In genomic region chr6:155491421-155491820, GRCh38 we compare ENCODE assay signal across 1 cellular context.
TF ChIP-seq lines count a peak whose summit lies in the region.

No MANE protein-coding gene starts in this region.

TF ChIP-seq in HepG2, 621 proteins besides CTCF, POLR2A, EP300 and RAD21 (continued from another document and continues in another):
- TF ChIP-seq ONECUT2 (CRISPR knock-in tag; IDR thresholded peaks at IDR 0.05) (no peak), THYN1 (CRISPR knock-in tag; IDR thresholded peaks at IDR 0.05; ENCODE audit: borderline replicate concordance, low read depth) (no peak), ZNF441 (CRISPR knock-in tag; IDR thresholded peaks at IDR 0.05; ENCODE audit: borderline replicate concordance) (no peak), ZNF205 (CRISPR knock-in tag; IDR thresholded peaks at IDR 0.05) (no peak), ZNF263 (CRISPR knock-in tag; IDR thresholded peaks at IDR 0.05) (no peak), ZNF570 (CRISPR knock-in tag; IDR thresholded peaks at IDR 0.05; ENCODE audit: borderline replicate concordance) (no peak), ZNF136 (CRISPR knock-in tag; IDR thresholded peaks at IDR 0.05; ENCODE audit: low read depth) (no peak), ZSCAN9 (CRISPR knock-in tag; IDR thresholded peaks at IDR 0.05; ENCODE audit: borderline replicate concordance) (no peak), LRRFIP1 (CRISPR knock-in tag; conservative IDR thresholded peaks at IDR 0.05) (no peak), SALL1 (CRISPR knock-in tag; IDR thresholded peaks at IDR 0.05) (no peak), ZBTB8A (CRISPR knock-in tag; IDR thresholded peaks at IDR 0.05; ENCODE audit: borderline replicate concordance, low read depth) (no peak), NR3C1 (CRISPR knock-in tag; IDR thresholded peaks at IDR 0.05) (no peak), TBX3 (IDR thresholded peaks at IDR 0.05; ENCODE audit: borderline replicate concordance) (peak; percentile 12; the same call in 1 of the 2 replicates), POLR2G (IDR thresholded peaks at IDR 0.05; ENCODE audit: low read depth, low read length) (no peak), ZNF501 (CRISPR knock-in tag; IDR thresholded peaks at IDR 0.05) (no peak), SIN3A (IDR thresholded peaks at IDR 0.05; ENCODE audit: borderline replicate concordance, low read depth, low read length) (no peak), ZNF75D (CRISPR knock-in tag; IDR thresholded peaks at IDR 0.05; ENCODE audit: borderline replicate concordance) (no peak), ZNF224 (CRISPR knock-in tag; IDR thresholded peaks at IDR 0.05) (no peak), TCF7 (IDR thresholded peaks at IDR 0.05; ENCODE audit: low read depth) (peak; percentile 73), SIX4 (CRISPR knock-in tag; IDR thresholded peaks at IDR 0.05) (no peak), ZNF629 (CRISPR knock-in tag; conservative IDR thresholded peaks at IDR 0.05) (no peak), HDAC1 (CRISPR knock-in tag; IDR thresholded peaks at IDR 0.05) (no peak), EHMT2 (IDR thresholded peaks at IDR 0.05; ENCODE audit: borderline replicate concordance, low read depth, low read length) (no peak)
- TF ChIP-seq, protein P1, sequence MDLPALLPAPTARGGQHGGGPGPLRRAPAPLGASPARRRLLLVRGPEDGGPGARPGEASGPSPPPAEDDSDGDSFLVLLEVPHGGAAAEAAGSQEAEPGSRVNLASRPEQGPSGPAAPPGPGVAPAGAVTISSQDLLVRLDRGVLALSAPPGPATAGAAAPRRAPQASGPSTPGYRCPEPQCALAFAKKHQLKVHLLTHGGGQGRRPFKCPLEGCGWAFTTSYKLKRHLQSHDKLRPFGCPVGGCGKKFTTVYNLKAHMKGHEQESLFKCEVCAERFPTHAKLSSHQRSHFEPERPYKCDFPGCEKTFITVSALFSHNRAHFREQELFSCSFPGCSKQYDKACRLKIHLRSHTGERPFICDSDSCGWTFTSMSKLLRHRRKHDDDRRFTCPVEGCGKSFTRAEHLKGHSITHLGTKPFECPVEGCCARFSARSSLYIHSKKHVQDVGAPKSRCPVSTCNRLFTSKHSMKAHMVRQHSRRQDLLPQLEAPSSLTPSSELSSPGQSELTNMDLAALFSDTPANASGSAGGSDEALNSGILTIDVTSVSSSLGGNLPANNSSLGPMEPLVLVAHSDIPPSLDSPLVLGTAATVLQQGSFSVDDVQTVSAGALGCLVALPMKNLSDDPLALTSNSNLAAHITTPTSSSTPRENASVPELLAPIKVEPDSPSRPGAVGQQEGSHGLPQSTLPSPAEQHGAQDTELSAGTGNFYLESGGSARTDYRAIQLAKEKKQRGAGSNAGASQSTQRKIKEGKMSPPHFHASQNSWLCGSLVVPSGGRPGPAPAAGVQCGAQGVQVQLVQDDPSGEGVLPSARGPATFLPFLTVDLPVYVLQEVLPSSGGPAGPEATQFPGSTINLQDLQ (CRISPR knock-in tag; IDR thresholded peaks at IDR 0.05), result no peak
- TF ChIP-seq, protein P2, sequence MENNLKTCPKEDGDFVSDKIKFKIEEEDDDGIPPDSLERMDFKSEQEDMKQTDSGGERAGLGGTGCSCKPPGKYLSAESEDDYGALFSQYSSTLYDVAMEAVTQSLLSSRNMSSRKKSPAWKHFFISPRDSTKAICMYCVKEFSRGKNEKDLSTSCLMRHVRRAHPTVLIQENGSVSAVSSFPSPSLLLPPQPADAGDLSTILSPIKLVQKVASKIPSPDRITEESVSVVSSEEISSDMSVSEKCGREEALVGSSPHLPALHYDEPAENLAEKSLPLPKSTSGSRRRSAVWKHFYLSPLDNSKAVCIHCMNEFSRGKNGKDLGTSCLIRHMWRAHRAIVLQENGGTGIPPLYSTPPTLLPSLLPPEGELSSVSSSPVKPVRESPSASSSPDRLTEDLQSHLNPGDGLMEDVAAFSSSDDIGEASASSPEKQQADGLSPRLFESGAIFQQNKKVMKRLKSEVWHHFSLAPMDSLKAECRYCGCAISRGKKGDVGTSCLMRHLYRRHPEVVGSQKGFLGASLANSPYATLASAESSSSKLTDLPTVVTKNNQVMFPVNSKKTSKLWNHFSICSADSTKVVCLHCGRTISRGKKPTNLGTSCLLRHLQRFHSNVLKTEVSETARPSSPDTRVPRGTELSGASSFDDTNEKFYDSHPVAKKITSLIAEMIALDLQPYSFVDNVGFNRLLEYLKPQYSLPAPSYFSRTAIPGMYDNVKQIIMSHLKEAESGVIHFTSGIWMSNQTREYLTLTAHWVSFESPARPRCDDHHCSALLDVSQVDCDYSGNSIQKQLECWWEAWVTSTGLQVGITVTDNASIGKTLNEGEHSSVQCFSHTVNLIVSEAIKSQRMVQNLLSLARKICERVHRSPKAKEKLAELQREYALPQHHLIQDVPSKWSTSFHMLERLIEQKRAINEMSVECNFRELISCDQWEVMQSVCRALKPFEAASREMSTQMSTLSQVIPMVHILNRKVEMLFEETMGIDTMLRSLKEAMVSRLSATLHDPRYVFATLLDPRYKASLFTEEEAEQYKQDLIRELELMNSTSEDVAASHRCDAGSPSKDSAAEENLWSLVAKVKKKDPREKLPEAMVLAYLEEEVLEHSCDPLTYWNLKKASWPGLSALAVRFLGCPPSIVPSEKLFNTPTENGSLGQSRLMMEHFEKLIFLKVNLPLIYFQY (CRISPR knock-in tag; IDR thresholded peaks at IDR 0.05; ENCODE audit: borderline replicate concordance), result no peak
- TF ChIP-seq, protein P3, sequence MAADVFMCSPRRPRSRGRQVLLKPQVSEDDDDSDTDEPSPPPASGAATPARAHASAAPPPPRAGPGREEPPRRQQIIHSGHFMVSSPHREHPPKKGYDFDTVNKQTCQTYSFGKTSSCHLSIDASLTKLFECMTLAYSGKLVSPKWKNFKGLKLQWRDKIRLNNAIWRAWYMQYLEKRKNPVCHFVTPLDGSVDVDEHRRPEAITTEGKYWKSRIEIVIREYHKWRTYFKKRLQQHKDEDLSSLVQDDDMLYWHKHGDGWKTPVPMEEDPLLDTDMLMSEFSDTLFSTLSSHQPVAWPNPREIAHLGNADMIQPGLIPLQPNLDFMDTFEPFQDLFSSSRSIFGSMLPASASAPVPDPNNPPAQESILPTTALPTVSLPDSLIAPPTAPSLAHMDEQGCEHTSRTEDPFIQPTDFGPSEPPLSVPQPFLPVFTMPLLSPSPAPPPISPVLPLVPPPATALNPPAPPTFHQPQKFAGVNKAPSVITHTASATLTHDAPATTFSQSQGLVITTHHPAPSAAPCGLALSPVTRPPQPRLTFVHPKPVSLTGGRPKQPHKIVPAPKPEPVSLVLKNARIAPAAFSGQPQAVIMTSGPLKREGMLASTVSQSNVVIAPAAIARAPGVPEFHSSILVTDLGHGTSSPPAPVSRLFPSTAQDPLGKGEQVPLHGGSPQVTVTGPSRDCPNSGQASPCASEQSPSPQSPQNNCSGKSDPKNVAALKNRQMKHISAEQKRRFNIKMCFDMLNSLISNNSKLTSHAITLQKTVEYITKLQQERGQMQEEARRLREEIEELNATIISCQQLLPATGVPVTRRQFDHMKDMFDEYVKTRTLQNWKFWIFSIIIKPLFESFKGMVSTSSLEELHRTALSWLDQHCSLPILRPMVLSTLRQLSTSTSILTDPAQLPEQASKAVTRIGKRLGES (CRISPR knock-in tag; IDR thresholded peaks at IDR 0.05; ENCODE audit: borderline replicate concordance), result no peak
- TF ChIP-seq, protein P4, sequence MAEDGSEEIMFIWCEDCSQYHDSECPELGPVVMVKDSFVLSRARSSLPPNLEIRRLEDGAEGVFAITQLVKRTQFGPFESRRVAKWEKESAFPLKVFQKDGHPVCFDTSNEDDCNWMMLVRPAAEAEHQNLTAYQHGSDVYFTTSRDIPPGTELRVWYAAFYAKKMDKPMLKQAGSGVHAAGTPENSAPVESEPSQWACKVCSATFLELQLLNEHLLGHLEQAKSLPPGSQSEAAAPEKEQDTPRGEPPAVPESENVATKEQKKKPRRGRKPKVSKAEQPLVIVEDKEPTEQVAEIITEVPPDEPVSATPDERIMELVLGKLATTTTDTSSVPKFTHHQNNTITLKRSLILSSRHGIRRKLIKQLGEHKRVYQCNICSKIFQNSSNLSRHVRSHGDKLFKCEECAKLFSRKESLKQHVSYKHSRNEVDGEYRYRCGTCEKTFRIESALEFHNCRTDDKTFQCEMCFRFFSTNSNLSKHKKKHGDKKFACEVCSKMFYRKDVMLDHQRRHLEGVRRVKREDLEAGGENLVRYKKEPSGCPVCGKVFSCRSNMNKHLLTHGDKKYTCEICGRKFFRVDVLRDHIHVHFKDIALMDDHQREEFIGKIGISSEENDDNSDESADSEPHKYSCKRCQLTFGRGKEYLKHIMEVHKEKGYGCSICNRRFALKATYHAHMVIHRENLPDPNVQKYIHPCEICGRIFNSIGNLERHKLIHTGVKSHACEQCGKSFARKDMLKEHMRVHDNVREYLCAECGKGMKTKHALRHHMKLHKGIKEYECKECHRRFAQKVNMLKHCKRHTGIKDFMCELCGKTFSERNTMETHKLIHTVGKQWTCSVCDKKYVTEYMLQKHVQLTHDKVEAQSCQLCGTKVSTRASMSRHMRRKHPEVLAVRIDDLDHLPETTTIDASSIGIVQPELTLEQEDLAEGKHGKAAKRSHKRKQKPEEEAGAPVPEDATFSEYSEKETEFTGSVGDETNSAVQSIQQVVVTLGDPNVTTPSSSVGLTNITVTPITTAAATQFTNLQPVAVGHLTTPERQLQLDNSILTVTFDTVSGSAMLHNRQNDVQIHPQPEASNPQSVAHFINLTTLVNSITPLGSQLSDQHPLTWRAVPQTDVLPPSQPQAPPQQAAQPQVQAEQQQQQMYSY (CRISPR knock-in tag; IDR thresholded peaks at IDR 0.05), result no peak
- TF ChIP-seq, protein P5, sequence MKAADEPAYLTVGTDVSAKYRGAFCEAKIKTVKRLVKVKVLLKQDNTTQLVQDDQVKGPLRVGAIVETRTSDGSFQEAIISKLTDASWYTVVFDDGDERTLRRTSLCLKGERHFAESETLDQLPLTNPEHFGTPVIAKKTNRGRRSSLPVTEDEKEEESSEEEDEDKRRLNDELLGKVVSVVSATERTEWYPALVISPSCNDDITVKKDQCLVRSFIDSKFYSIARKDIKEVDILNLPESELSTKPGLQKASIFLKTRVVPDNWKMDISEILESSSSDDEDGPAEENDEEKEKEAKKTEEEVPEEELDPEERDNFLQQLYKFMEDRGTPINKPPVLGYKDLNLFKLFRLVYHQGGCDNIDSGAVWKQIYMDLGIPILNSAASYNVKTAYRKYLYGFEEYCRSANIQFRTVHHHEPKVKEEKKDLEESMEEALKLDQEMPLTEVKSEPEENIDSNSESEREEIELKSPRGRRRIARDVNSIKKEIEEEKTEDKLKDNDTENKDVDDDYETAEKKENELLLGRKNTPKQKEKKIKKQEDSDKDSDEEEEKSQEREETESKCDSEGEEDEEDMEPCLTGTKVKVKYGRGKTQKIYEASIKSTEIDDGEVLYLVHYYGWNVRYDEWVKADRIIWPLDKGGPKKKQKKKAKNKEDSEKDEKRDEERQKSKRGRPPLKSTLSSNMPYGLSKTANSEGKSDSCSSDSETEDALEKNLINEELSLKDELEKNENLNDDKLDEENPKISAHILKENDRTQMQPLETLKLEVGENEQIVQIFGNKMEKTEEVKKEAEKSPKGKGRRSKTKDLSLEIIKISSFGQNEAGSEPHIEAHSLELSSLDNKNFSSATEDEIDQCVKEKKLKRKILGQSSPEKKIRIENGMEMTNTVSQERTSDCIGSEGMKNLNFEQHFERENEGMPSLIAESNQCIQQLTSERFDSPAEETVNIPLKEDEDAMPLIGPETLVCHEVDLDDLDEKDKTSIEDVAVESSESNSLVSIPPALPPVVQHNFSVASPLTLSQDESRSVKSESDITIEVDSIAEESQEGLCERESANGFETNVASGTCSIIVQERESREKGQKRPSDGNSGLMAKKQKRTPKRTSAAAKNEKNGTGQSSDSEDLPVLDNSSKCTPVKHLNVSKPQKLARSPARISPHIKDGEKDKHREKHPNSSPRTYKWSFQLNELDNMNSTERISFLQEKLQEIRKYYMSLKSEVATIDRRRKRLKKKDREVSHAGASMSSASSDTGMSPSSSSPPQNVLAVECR (CRISPR knock-in tag; IDR thresholded peaks at IDR 0.05; ENCODE audit: borderline replicate concordance), result no peak
- TF ChIP-seq, protein P6, sequence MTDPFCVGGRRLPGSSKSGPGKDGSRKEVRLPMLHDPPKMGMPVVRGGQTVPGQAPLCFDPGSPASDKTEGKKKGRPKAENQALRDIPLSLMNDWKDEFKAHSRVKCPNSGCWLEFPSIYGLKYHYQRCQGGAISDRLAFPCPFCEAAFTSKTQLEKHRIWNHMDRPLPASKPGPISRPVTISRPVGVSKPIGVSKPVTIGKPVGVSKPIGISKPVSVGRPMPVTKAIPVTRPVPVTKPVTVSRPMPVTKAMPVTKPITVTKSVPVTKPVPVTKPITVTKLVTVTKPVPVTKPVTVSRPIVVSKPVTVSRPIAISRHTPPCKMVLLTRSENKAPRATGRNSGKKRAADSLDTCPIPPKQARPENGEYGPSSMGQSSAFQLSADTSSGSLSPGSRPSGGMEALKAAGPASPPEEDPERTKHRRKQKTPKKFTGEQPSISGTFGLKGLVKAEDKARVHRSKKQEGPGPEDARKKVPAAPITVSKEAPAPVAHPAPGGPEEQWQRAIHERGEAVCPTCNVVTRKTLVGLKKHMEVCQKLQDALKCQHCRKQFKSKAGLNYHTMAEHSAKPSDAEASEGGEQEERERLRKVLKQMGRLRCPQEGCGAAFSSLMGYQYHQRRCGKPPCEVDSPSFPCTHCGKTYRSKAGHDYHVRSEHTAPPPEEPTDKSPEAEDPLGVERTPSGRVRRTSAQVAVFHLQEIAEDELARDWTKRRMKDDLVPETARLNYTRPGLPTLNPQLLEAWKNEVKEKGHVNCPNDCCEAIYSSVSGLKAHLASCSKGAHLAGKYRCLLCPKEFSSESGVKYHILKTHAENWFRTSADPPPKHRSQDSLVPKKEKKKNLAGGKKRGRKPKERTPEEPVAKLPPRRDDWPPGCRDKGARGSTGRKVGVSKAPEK (CRISPR knock-in tag; IDR thresholded peaks at IDR 0.05; ENCODE audit: borderline replicate concordance), result no peak
- TF ChIP-seq, protein P7, sequence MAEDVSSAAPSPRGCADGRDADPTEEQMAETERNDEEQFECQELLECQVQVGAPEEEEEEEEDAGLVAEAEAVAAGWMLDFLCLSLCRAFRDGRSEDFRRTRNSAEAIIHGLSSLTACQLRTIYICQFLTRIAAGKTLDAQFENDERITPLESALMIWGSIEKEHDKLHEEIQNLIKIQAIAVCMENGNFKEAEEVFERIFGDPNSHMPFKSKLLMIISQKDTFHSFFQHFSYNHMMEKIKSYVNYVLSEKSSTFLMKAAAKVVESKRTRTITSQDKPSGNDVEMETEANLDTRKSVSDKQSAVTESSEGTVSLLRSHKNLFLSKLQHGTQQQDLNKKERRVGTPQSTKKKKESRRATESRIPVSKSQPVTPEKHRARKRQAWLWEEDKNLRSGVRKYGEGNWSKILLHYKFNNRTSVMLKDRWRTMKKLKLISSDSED (CRISPR knock-in tag; IDR thresholded peaks at IDR 0.05), result no peak
